8 cellular contexts compared by ENCODE assay signal in the genomic region with DNA sequence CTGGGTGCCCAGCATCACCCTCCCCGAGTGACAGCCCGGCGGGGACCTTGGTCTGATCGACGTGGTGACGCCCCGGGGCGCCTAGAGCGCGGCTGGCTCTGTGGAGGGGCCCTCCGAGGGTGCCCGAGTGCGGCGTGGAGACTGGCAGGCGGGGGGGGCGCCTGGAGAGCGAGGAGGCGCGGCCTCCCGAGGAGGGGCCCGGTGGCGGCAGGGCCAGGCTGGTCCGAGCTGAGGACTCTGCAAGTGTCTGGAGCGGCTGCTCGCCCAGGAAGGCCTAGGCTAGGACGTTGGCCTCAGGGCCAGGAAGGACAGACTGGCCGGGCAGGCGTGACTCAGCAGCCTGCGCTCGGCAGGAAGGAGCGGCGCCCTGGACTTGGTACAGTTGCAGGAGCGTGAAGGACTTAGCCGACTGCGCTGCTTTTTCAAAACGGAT. TPM values are rescaled to one million over a fixed set of nuclear protein-coding genes. Genes with fewer than 3 reads are reported as not detected.
DNase-seq lines count a peak whose midpoint lies in the region; ATAC-seq, FAIRE-seq and TF ChIP-seq lines count a peak whose summit lies in the region.

No MANE protein-coding gene starts in this region.

- no peaks in the 10 kb centered on the region for H3K79me2 ChIP-seq in PC-3 (ENCODE audit: low read length)

- H3K9me3 Mint-ChIP-seq in activated naive CD8-positive, alpha-beta T cell (ENCODE audit: low read depth) = no peaks in the 10 kb centered on the region
- no peaks in the 10 kb centered on the region for H3K9me3 Mint-ChIP-seq in natural killer cell

- peak overlapping the region; percentile 95 for H2AFZ ChIP-seq in PC-3 (ENCODE audit: low read length)

- CTCF ChIA-PET in PC-3 (lab: Charles Lee) = no interaction called here

- WGBS in thyroid gland, 2 donors = 2 to 12% methylated on average over 13 to 22 of the region's 36 CpGs

- intact Hi-C loops in PC-3 (cut with micrococcal nuclease) = no loop called here
- intact Hi-C loops in natural killer cell (cut with micrococcal nuclease) = loop anchor here (10.0 kb wide), 1 partner anchor 1269 kb away; no protein-coding TSS in a partner anchor
- intact Hi-C loops in thyroid gland (cut with DNase I) = no loop called here

- H3K27me3 ChIP-seq in PC-3 (ENCODE audit: low read length) = peaks cover 24% of the 10 kb centered on the region
- no peaks in the 10 kb centered on the region for H3K27me3 ChIP-seq in thyroid gland

- ATAC-seq in PC-3 = peak; percentile 93
- peak; percentile 25 to 45 (median 25) for ATAC-seq in natural killer cell
- ATAC-seq in HG03175 (IDR thresholded peaks at IDR 0.05; ENCODE audit: unreplicated experiment) = no peak

- no peak for FAIRE-seq in frontal cortex (lab: Jason Lieb, UNC)

- peaks cover 18% of the 10 kb centered on the region for H3K4me1 ChIP-seq in PC-3 (ENCODE audit: insufficient read depth, low read length)
- peaks cover 23 to 30% of the 10 kb centered on the region in 2 donors for H3K4me1 ChIP-seq in thyroid gland

- H3K4me2 ChIP-seq in PC-3 (ENCODE audit: low read length) = peak overlapping the region; percentile 93

- H3K4me3 ChIP-seq in PC-3 (ENCODE audit: low read length) = peak overlapping the region; percentile 67
- peak overlapping the region; percentile 7 to 75 (median 65) for H3K4me3 ChIP-seq in thyroid gland (replicated peaks in 1 of 3)

- no peaks in the 10 kb centered on the region for H3K9me2 ChIP-seq in PC-3 (replicated peaks; ENCODE audit: low read length)

- H3K36me3 ChIP-seq in PC-3 (ENCODE audit: low read depth, low read length) (no peaks in the 10 kb centered on the region), thyroid gland (no peaks in the 10 kb centered on the region)

- H3K4me3 Mint-ChIP-seq in activated naive CD8-positive, alpha-beta T cell = peak overlapping the region; percentile 87
- H3K4me3 Mint-ChIP-seq in natural killer cell = peak overlapping the region; percentile 87

- no peaks in the 10 kb centered on the region for H3K36me3 Mint-ChIP-seq in activated naive CD8-positive, alpha-beta T cell
- H3K36me3 Mint-ChIP-seq in natural killer cell = no peaks in the 10 kb centered on the region

- H3K27ac ChIP-seq in PC-3 (ENCODE audit: low read length) (peak overlapping the region; percentile 71), thyroid gland (peak overlapping the region; percentile 94 to 97 (median 94))

- H4K20me1 ChIP-seq in PC-3 (ENCODE audit: low read length) = no peaks in the 10 kb centered on the region

- BruUV-seq in PC-3 (replicated peaks; lab: Mats Ljungman, UMichigan) = no TSS peak

- peak in 1 of 2 donors; percentile 63 for TF ChIP-seq POLR2A in thyroid gland (IDR thresholded peaks at IDR 0.05)

- H3K9ac ChIP-seq in PC-3 (ENCODE audit: low read length) = peak overlapping the region; percentile 56

- DNase-seq in NCI-H345 (lab: John Stamatoyannopoulos, UW) (peak; percentile 45), NCI-H345 treated with DMSO at 0.1 percent for 48 hours (lab: John Stamatoyannopoulos, UW; ENCODE audit: unreplicated experiment) (no peak), PC-3 (peak; percentile 78), frontal cortex (ENCODE audit: low spot score in 2 of 2) (peak; percentile 58 to 59), natural killer cell (peak; percentile 33), thyroid gland (peak; percentile 86 to 88)

- TF ChIP-seq CTCF in PC-3 (conservative IDR thresholded peaks at IDR 0.05; ENCODE audit: low read depth, low read length) (no peak), natural killer cell (IDR thresholded peaks at IDR 0.05) (no peak), thyroid gland (IDR thresholded peaks at IDR 0.05) (no peak)

- POLR2A ChIA-PET in PC-3 (lab: Charles Lee; ENCODE audit: unreplicated experiment) = no interaction called here

- H3K4me1 Mint-ChIP-seq in activated naive CD8-positive, alpha-beta T cell (ENCODE audit: low read depth) = peaks cover 37% of the 10 kb centered on the region
- H3K4me1 Mint-ChIP-seq in natural killer cell = peaks cover 6 to 32% of the 10 kb centered on the region in 2 donors

- H3K9me3 ChIP-seq in PC-3 (ENCODE audit: low read length) (no peaks in the 10 kb centered on the region), thyroid gland (no peaks in the 10 kb centered on the region)

- no peaks in the 10 kb centered on the region for H3K27me3 Mint-ChIP-seq in activated naive CD8-positive, alpha-beta T cell
- peaks cover 49 to 52% of the 10 kb centered on the region in 2 donors for H3K27me3 Mint-ChIP-seq in natural killer cell (ENCODE audit: low read depth in 2 of 2)

- no peaks in the 10 kb centered on the region for H3F3A ChIP-seq in PC-3 (ENCODE audit: low read length, unreplicated experiment)

- peak overlapping the region; percentile 82 for H3K27ac Mint-ChIP-seq in activated naive CD8-positive, alpha-beta T cell
- peak overlapping the region in 1 of 2 donors; percentile 76 for H3K27ac Mint-ChIP-seq in natural killer cell

RNA-seq across cellular contexts. Expression of a gene that starts 1.3 kb away (rescaled TPM):
- 0.69 and 2.1 TPM in 2 replicates for total RNA-seq in PC-3 (2014; rRNA removed)
- total RNA-seq in frontal cortex = 4.5 TPM
- 1 to 10 TPM; 2.6 to 3.2 (median 2.8) TPM for total RNA-seq in natural killer cell
- 10 to 100 TPM in 3 of 4 donors, 1 to 10 TPM in 1; 8.3 to 27.2 (median 14.4) TPM for total RNA-seq in thyroid gland
